ENCODE assay signal across 1 cellular context in genomic region chr3:143847787-143848631, GRCh38.
TF ChIP-seq lines count a peak whose summit lies in the region.

Gene SLC9A9, minus strand, starts transcription at chr3:143848468. Its CDS starts 146 bp downstream, at chr3:143848322.

TF ChIP-seq in GM12878, 131 proteins besides CTCF, POLR2A, EP300 and RAD21 (continued from another document):
- TF ChIP-seq USF1 (IDR thresholded peaks at IDR 0.05; ENCODE audit: borderline replicate concordance, extremely low read length, insufficient read depth, low read depth, low read length) (no peak), ATF2 (IDR thresholded peaks at IDR 0.05; ENCODE audit: low read length) (0 out of 2 replicates have a peak, but pooled peaks have one; percentile 30), NFYA (IDR thresholded peaks at IDR 0.05; ENCODE audit: borderline replicate concordance, low read depth, low read length) (no peak), ZNF217 (IDR thresholded peaks at IDR 0.05) (peak; percentile 70; the same call in 1 of the 2 replicates), GATAD2B (conservative IDR thresholded peaks at IDR 0.05; ENCODE audit: low read depth) (no peak), CBX5 (IDR thresholded peaks at IDR 0.05; ENCODE audit: low read depth) (no peak), SIX5 (IDR thresholded peaks at IDR 0.05; ENCODE audit: low read depth, low read length, severe bottlenecking) (peak; percentile 32), PKNOX1 (IDR thresholded peaks at IDR 0.05) (peak; percentile 52; the same call in 1 of the 2 replicates), DPF2 (IDR thresholded peaks at IDR 0.05) (no peak), IKZF1 (conservative IDR thresholded peaks at IDR 0.05) (0 out of 2 replicates have a peak, but pooled peaks have one; percentile 21), ZBTB11 (CRISPR knock-in tag; IDR thresholded peaks at IDR 0.05) (0 out of 2 replicates have a peak, but pooled peaks have one; percentile 19), IRF4 (IDR thresholded peaks at IDR 0.05; ENCODE audit: low read depth, low read length) (0 out of 2 replicates have a peak, but pooled peaks have one; percentile 16), POLR2AphosphoS5 (IDR thresholded peaks at IDR 0.05; ENCODE audit: low read length) (peak; percentile 37; the same call in 1 of the 2 replicates), ELK1 (IDR thresholded peaks at IDR 0.05; ENCODE audit: low read depth, low read length) (no peak), STAT3 (IDR thresholded peaks at IDR 0.05; ENCODE audit: low read depth, low read length) (no peak), PBX3 (IDR thresholded peaks at IDR 0.05; ENCODE audit: insufficient replicate concordance, low read depth, low read length) (peak; percentile 26), TCF12 (IDR thresholded peaks at IDR 0.05; ENCODE audit: low read depth, low read length) (no peak), GABPA (IDR thresholded peaks at IDR 0.05; ENCODE audit: low read depth) (peak; percentile 60; the same call in 1 of the 2 replicates), JUNB (IDR thresholded peaks at IDR 0.05) (peak; percentile 70), NKRF (conservative IDR thresholded peaks at IDR 0.05) (peak; percentile 35; the same call in 1 of the 2 replicates)
